In the genomic region with DNA sequence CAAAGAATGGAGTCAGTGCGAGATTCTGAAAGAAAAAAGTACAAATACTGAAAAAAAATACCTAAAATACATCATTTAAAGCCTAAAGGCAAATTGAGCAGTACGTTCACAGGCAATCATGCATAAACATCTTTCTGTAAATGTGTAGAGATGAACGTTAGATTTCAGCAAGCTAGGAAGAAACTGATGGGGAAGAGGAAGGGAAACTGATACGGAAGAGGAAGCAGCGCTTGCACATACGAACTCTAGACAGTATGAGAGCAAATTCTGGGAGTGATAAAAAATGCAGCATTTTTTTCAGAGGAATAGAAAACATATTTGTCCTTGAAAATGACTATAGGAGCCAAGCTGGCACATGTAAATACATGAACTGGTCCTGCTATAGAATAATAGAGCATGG, we compare ENCODE assay signal across 25 cellular contexts. TPM values are rescaled to one million over a fixed set of nuclear protein-coding genes. Genes with fewer than 3 reads are reported as not detected.
DNase-seq lines count a peak whose midpoint lies in the region; ATAC-seq, FAIRE-seq and TF ChIP-seq lines count a peak whose summit lies in the region.
"Had no signal": no experiment of that assay in that cellular context is flagged by ENCODE, and none has a peak within 500 bp of the region (broad histone marks: within the 10 kb centered on the region; RNA-seq: fewer than 3 reads in every experiment).

No MANE protein-coding gene starts in this region.

- no peaks in the 10 kb centered on the region for H4K20me1 ChIP-seq in mammary epithelial cell (ENCODE audit: insufficient read depth, low read length)

- no peak for TF ChIP-seq POLR2A in GM12892 (IDR thresholded peaks at IDR 0.05; ENCODE audit: low read depth, low read length)

- no peak overlapping the region for H3K4me2 ChIP-seq in mammary epithelial cell (ENCODE audit: insufficient read depth, low read depth, low read length)
- H3K4me2 ChIP-seq: neural progenitor cell had no signal

- H3K4me1 Mint-ChIP-seq in naive B cell (peaks cover 5 to 14% (median 5%) of the 10 kb centered on the region in 3 donors), progenitor cell of endocrine pancreas (ENCODE audit: low read depth) (peaks cover 20% of the 10 kb centered on the region)
- H3K4me1 Mint-ChIP-seq: activated CD4-positive, alpha-beta memory T cell treated with anti-CD3 and anti-CD28 coated beads, Interleukin-2, amount 10 ng/mL, durations not matched to agents 7 days and 5 days had no signal

- H2AFZ ChIP-seq in mammary epithelial cell (ENCODE audit: low read depth, low read length) = no peak overlapping the region
- H2AFZ ChIP-seq: neural progenitor cell had no signal

- H3K79me2 ChIP-seq in mammary epithelial cell (ENCODE audit: insufficient read depth, low read length) = peaks cover 85% of the 10 kb centered on the region

- no peak overlapping the region for H3K27ac ChIP-seq in mammary epithelial cell (ENCODE audit: insufficient read depth, low read depth, low read length)
- H3K27ac ChIP-seq: dorsolateral prefrontal cortex, neural progenitor cell, SJCRH30, vagina had no signal

- H3K36me3 ChIP-seq in mammary epithelial cell (ENCODE audit: insufficient read depth, low read length) = peaks cover 12% of the 10 kb centered on the region
- H3K36me3 ChIP-seq: vagina had no signal

- ATAC-seq in GM19397 (IDR thresholded peaks at IDR 0.05; ENCODE audit: unreplicated experiment) (peak; percentile 55), naive B cell (ENCODE audit: low read depth in 2 of 2) (peak; percentile 96 to 99), Right ventricle myocardium inferior (no peak)
- ATAC-seq: PC-3 had no signal

- H3K4me3 Mint-ChIP-seq in naive B cell (peak overlapping the region; percentile 3 to 76 (median 60)), progenitor cell of endocrine pancreas (ENCODE audit: low read depth) (no peak overlapping the region)
- H3K4me3 Mint-ChIP-seq: activated CD4-positive, alpha-beta memory T cell treated with anti-CD3 and anti-CD28 coated beads, Interleukin-2, amount 10 ng/mL, durations not matched to agents 7 days and 5 days; activated T-cell treated with anti-CD3 and anti-CD28 coated beads, Interleukin-2, amount 50 U/mL, for 24 hours; HFFc6; neural progenitor cell had no signal

- dilution Hi-C loops in mammary epithelial cell (cut with HindIII; ENCODE audit: low sequenced_read_pairs) = no loop called here

- BruUV-seq in mammary epithelial cell (replicated peaks; lab: Mats Ljungman, UMichigan) = no TSS peak

- H3K9me3 Mint-ChIP-seq in naive B cell (peaks cover 0 to under 1% (median 0%) of the 10 kb centered on the region in 7 donors), progenitor cell of endocrine pancreas (ENCODE audit: low read depth) (peaks cover 6% of the 10 kb centered on the region)
- H3K9me3 Mint-ChIP-seq: activated CD4-positive, alpha-beta memory T cell treated with anti-CD3 and anti-CD28 coated beads, Interleukin-2, amount 10 ng/mL, durations not matched to agents 7 days and 5 days; activated T-cell treated with anti-CD3 and anti-CD28 coated beads, Interleukin-2, amount 50 U/mL, for 24 hours had no signal

- CTCF ChIA-PET in mammary epithelial cell (lab: Charles Lee; ENCODE audit: low non-redundant PET) = no interaction called here

- H3K27me3 Mint-ChIP-seq in naive B cell (peaks cover 0 to 5% (median 0%) of the 10 kb centered on the region in 3 donors), progenitor cell of endocrine pancreas (no peaks in the 10 kb centered on the region)
- H3K27me3 Mint-ChIP-seq: activated T-cell treated with anti-CD3 and anti-CD28 coated beads, Interleukin-2, amount 50 U/mL, for 24 hours had no signal

- H3K4me3 ChIP-seq in mammary epithelial cell (replicated peaks in 1 of 3; ENCODE audit: insufficient read depth in 1 of 3, low read depth in 2 of 3, low read length in 3 of 3) = no peak overlapping the region
- H3K4me3 ChIP-seq: dorsolateral prefrontal cortex, neural progenitor cell, SJCRH30, vagina had no signal

- no peaks in the 10 kb centered on the region for H3K27me3 ChIP-seq in mammary epithelial cell (ENCODE audit: insufficient read depth, low read length)
- H3K27me3 ChIP-seq: dorsolateral prefrontal cortex, neural progenitor cell, SJCRH30, vagina had no signal

- WGBS in mammary epithelial cell (ENCODE audit: low coverage, missing lambda C conversion rate) = 89% methylated on average over 6 of the region's 6 CpGs

- no peaks in the 10 kb centered on the region for H3K4me1 ChIP-seq in mammary epithelial cell (ENCODE audit: insufficient read depth, low read length)

- in situ Hi-C loops in mammary epithelial cell (cut with MboI; ENCODE audit: low sequenced_read_pairs in 2 of 2) = loop anchor here in 1 of 2 donors (25.0 kb wide), 2 partner anchors 234 to 559 kb away; no protein-coding TSS in a partner anchor

- intact Hi-C loops in Right ventricle myocardium inferior (cut with DNase I) (no loop called here), mammary epithelial cell (cut with micrococcal nuclease) (no loop called here)

- DNase-seq in GM12892 (ENCODE audit: insufficient read length) (no peak), MV-4-11 (lab: John Stamatoyannopoulos, UW) (peak; percentile 80), naive B cell (peak; percentile 38), AG20443 (ENCODE audit: low spot score) (no peak), Right ventricle myocardium inferior (ENCODE audit: missing footprints) (no peak), progenitor cell of endocrine pancreas (ENCODE audit: low spot score, unreplicated experiment) (no peak), mammary epithelial cell (no peak)
- DNase-seq: activated CD4-positive, alpha-beta memory T cell treated with anti-CD3 and anti-CD28 coated beads, Interleukin-2, amount 10 ng/mL, durations not matched to agents 7 days and 5 days; activated naive CD4-positive, alpha-beta T cell treated with Interleukin-2 at 50 U/mL for 16 hours; activated T-cell treated with anti-CD3 and anti-CD28 coated beads, Interleukin-2, amount 50 U/mL, for 24 hours; amygdala; caudate nucleus; COR-L47; dorsolateral prefrontal cortex; erythroblast; HFFc6; NCI-H1105; NCI-H2107; NCI-H524 treated with DMSO at 0.1 percent for 48 hours; PC-3; retina; SJCRH30 had no signal

- peak; percentile 21 for FAIRE-seq in GM12892 (lab: Jason Lieb, UNC)

- H3K9ac ChIP-seq in mammary epithelial cell (ENCODE audit: insufficient read depth, low read length) = no peak overlapping the region
- H3K9ac ChIP-seq: neural progenitor cell had no signal

- H3K9me3 ChIP-seq in mammary epithelial cell (replicated peaks; ENCODE audit: insufficient read depth, low read length) = no peaks in the 10 kb centered on the region
- H3K9me3 ChIP-seq: SJCRH30, vagina had no signal

- TF ChIP-seq CTCF in progenitor cell of endocrine pancreas (IDR thresholded peaks at IDR 0.05; ENCODE audit: unreplicated experiment) (no peak), mammary epithelial cell (conservative IDR thresholded peaks at IDR 0.05 in 1 of 2, IDR thresholded peaks at IDR 0.05 in 1 of 2; ENCODE audit: extremely low read depth in 1 of 2, insufficient read depth in 1 of 2, low read depth in 1 of 2, low read length in 2 of 2) (no peak)

- H3K27ac Mint-ChIP-seq in naive B cell = peak overlapping the region in 2 of 6 donors; percentile 11 to 27
- H3K27ac Mint-ChIP-seq in progenitor cell of endocrine pancreas = no peak overlapping the region
- H3K27ac Mint-ChIP-seq: activated CD4-positive, alpha-beta memory T cell treated with anti-CD3 and anti-CD28 coated beads, Interleukin-2, amount 10 ng/mL, durations not matched to agents 7 days and 5 days; activated T-cell treated with anti-CD3 and anti-CD28 coated beads, Interleukin-2, amount 50 U/mL, for 24 hours; HFFc6; neural progenitor cell had no signal

- no peaks in the 10 kb centered on the region for H3K36me3 Mint-ChIP-seq in naive B cell
- H3K36me3 Mint-ChIP-seq in progenitor cell of endocrine pancreas (ENCODE audit: insufficient read depth) = peaks cover 48% of the 10 kb centered on the region

RNA-seq across cellular contexts. Expression of a gene that starts 9.4 kb away (rescaled TPM):
- polyA plus RNA-seq in GM12892 (2012; ENCODE audit: missing spikeins) = 0.76 TPM
- under 1 TPM in 5 of 6 donors, not detected in 1; 0.16 to 0.73 (median 0.35) TPM for polyA plus RNA-seq in naive B cell (ENCODE audit: low read depth in 6 of 6)
- total RNA-seq in Right ventricle myocardium inferior = 6.5 TPM
- total RNA-seq in progenitor cell of endocrine pancreas = 27.0 and 28.0 TPM in 2 replicates
- 10 to 100 TPM; 21.6 to 34.3 TPM for total RNA-seq in mammary epithelial cell
- 7.3 TPM for polyA plus RNA-seq in mammary epithelial cell
- polyA minus RNA-seq in mammary epithelial cell = 32.4 TPM

Comparison
In these comparisons a context has a peak if more than half of its experiments do, and no peak if none do; other contexts are left out.
1. DNase-seq: peak in MV-4-11 (single experiment) and naive B cell (single experiment); none in GM12892 (single experiment), AG20443 (single experiment), Right ventricle myocardium inferior (single experiment), progenitor cell of endocrine pancreas (single experiment) and mammary epithelial cell (single experiment).